18 cellular contexts compared by ENCODE assay signal in genomic region chr12:2094597-2094996, GRCh38.
DNase-seq lines count a peak whose midpoint lies in the region; ATAC-seq, FAIRE-seq and TF ChIP-seq lines count a peak whose summit lies in the region.
"Had no signal": no experiment of that assay in that cellular context is flagged by ENCODE, and none has a peak within 500 bp of the region (broad histone marks: within the 10 kb centered on the region; RNA-seq: fewer than 3 reads in every experiment).

No MANE protein-coding gene starts in this region.

- FAIRE-seq in H54 (lab: Jason Lieb, UNC) = no peak
- FAIRE-seq: G401.6, H1, small intestine had no signal

- H3K4me3 ChIP-seq in NB4 (ENCODE audit: low read depth, low read length) (no peak overlapping the region), coronary artery (no peak overlapping the region)
- H3K4me3 ChIP-seq: suprapubic skin had no signal

- H3K27ac ChIP-seq in coronary artery = peak overlapping the region; percentile 89 to 99
- H3K27ac ChIP-seq: brain microvascular endothelial cell, suprapubic skin had no signal

- TF ChIP-seq CTCF in NB4 (IDR thresholded peaks at IDR 0.05; ENCODE audit: low read depth, low read length) (no peak), coronary artery (IDR thresholded peaks at IDR 0.05) (no peak)

- ATAC-seq in HG02642 (IDR thresholded peaks at IDR 0.05; ENCODE audit: poor library complexity, unreplicated experiment) (no peak), GM18519 (IDR thresholded peaks at IDR 0.05; ENCODE audit: low FRiP score, unreplicated experiment) (no peak), HG03139 (IDR thresholded peaks at IDR 0.05; ENCODE audit: unreplicated experiment) (no peak)
- ATAC-seq: activated CD4-positive, alpha-beta T cell treated with anti-CD3 and anti-CD28 coated beads for 36 hours; left colon had no signal

- peak; percentile 29 for DNase-seq in H54 (ENCODE audit: insufficient read length, low spot score)
- peak; percentile 58 for DNase-seq in NB4 (ENCODE audit: low read depth)
- DNase-seq in coronary artery (ENCODE audit: low spot score) = no peak
- peak; percentile 32 for DNase-seq in retina
- no peak for DNase-seq in NCI-H2029 treated with DMSO at 0.1 percent for 48 hours (lab: John Stamatoyannopoulos, UW)
- DNase-seq: activated CD4-positive, alpha-beta T cell treated with anti-CD3 and anti-CD28 coated beads for 36 hours; brain microvascular endothelial cell; CD4-positive, alpha-beta T cell; glutamatergic neuron; OCI-M1; small intestine had no signal

- TF ChIP-seq POLR2A in H54 (IDR thresholded peaks at IDR 0.05; ENCODE audit: low read depth, low read length) (no peak), NB4 (IDR thresholded peaks at IDR 0.05; ENCODE audit: extremely low read depth, insufficient read length) (no peak)

Comparison
In these comparisons a context has a peak if more than half of its experiments do, and no peak if none do; other contexts are left out.
1. DNase-seq: peak in H54 (single experiment), NB4 (single experiment) and retina (single experiment); none in coronary artery (single experiment) and NCI-H2029 treated with DMSO at 0.1 percent for 48 hours (single experiment).